Comparison of ENCODE assay signal across 25 cellular contexts in the genomic region with DNA sequence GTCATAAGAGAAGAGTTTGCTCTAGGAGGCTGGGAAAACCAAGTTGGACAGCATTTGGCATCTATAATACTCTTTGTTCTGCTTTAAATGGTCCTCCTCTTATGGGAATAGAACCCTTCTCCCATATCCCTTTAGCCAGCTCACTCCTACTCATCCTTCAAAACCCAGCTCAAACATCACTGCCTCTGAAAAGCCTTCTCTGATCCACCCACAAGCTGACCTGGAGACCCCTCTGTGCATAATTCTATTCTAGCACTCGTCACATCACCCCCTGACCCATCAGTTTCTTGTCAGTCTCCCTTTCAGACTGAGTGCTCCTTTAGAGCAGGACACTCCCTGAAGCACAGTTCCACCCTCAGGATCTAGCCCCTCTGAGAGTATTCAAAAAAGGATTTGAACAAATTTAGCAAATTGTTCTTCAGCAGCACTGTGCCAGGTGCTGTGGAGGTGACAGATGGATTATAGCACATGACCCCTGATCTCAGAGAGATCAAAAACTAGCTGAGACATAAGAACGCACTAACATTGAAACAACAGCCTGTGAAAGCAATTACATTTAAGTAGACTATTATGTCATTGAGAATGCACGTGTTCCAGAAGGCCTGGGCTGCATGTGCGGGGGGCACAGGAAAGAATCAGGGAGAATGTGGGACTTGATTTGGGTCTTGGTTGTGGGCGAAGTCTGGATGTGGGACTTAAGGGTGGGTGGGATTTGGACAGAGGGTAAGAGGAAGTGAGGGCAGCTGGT. TPM values are rescaled to one million over a fixed set of nuclear protein-coding genes. Genes with fewer than 3 reads are reported as not detected.
DNase-seq lines count a peak whose midpoint lies in the region; ATAC-seq and TF ChIP-seq lines count a peak whose summit lies in the region.
"Had no signal": no experiment of that assay in that cellular context is flagged by ENCODE, and none has a peak within 500 bp of the region (broad histone marks: within the 10 kb centered on the region; RNA-seq: fewer than 3 reads in every experiment).

No MANE protein-coding gene starts in this region.

- ATAC-seq in HG03159 (IDR thresholded peaks at IDR 0.05; ENCODE audit: unreplicated experiment) = no peak
- ATAC-seq: activated naive CD4-positive, alpha-beta T cell treated with anti-CD3 and anti-CD28 coated beads, Interleukin-2, amount 50 U/mL, for 72 hours; heart left ventricle; PC-3; Right ventricle myocardium inferior had no signal

- no peak overlapping the region for H3K27ac Mint-ChIP-seq in endodermal cell
- H3K27ac Mint-ChIP-seq: activated B cell treated with CpG ODN at 0.5 μM for 24 hours; activated naive CD4-positive, alpha-beta T cell treated with anti-CD3 and anti-CD28 coated beads, Interleukin-2, amount 50 U/mL, for 72 hours; B cell had no signal

- peaks cover 13% of the 10 kb centered on the region for H3K9me3 Mint-ChIP-seq in endodermal cell

- WGBS in endodermal cell (ENCODE audit: insufficient coverage in 1 of 2, insufficient read length in 1 of 2), 2 experiments = 61 to 84% methylated on average over 3 to 4 of the region's 5 CpGs

- no peak for TF ChIP-seq CTCF in endodermal cell (conservative IDR thresholded peaks at IDR 0.05)

- H3K9ac ChIP-seq in endodermal cell (ENCODE audit: extremely low read depth, low read length, poor library complexity, severe bottlenecking) = no peak overlapping the region
- H3K9ac ChIP-seq: KMS-11 had no signal

- peaks cover 5% of the 10 kb centered on the region for H3K4me1 Mint-ChIP-seq in endodermal cell

- H3K27me3 ChIP-seq in endodermal cell (ENCODE audit: control insufficient read depth, insufficient read depth, low read length, poor library complexity, severe bottlenecking) = no peaks in the 10 kb centered on the region
- H3K27me3 ChIP-seq: dorsolateral prefrontal cortex, upper lobe of left lung had no signal

- H3K4me3 Mint-ChIP-seq in endodermal cell = no peak overlapping the region
- H3K4me3 Mint-ChIP-seq: activated B cell treated with CpG ODN at 0.5 μM for 24 hours, B cell had no signal

- H3K4me3 ChIP-seq in endodermal cell (ENCODE audit: low read length) = no peak overlapping the region
- H3K4me3 ChIP-seq: dorsolateral prefrontal cortex, heart left ventricle, skin epidermis, upper lobe of left lung had no signal

- no peaks in the 10 kb centered on the region for H3K36me3 Mint-ChIP-seq in endodermal cell (ENCODE audit: low read depth)
- H3K36me3 Mint-ChIP-seq: activated naive CD4-positive, alpha-beta T cell treated with anti-CD3 and anti-CD28 coated beads, Interleukin-2, amount 50 U/mL, for 72 hours had no signal

- no peaks in the 10 kb centered on the region for H3K4me1 ChIP-seq in endodermal cell (ENCODE audit: control insufficient read depth, insufficient read depth, low read length)

- no peaks in the 10 kb centered on the region for H3K36me3 ChIP-seq in endodermal cell (ENCODE audit: control insufficient read depth, insufficient read depth, low read length)
- H3K36me3 ChIP-seq: heart left ventricle, upper lobe of left lung had no signal

- H3K27ac ChIP-seq in endodermal cell (ENCODE audit: low read depth, low read length) = peak overlapping the region; percentile 44
- H3K27ac ChIP-seq: dorsolateral prefrontal cortex, heart left ventricle, KMS-11, skin epidermis, upper lobe of left lung had no signal

- peaks cover 33% of the 10 kb centered on the region for H3K27me3 Mint-ChIP-seq in endodermal cell (ENCODE audit: insufficient read depth)

- DNase-seq in COR-L47 (lab: John Stamatoyannopoulos, UW) (peak; percentile 9), NCI-H1436 (lab: John Stamatoyannopoulos, UW) (peak; percentile 81), NCI-H524 (lab: John Stamatoyannopoulos, UW) (peak; percentile 94 to 98), endodermal cell (peak; percentile 26), DMS79 (lab: John Stamatoyannopoulos, UW) (no peak), dermis blood vessel endothelial cell (no peak), cortex of kidney (lab: John Stamatoyannopoulos, UW) (no peak)
- DNase-seq: activated B cell treated with CpG ODN at 0.5 μM for 24 hours; aorta; caudate nucleus; DMS79 treated with DMSO at 0.1 percent for 48 hours; dorsolateral prefrontal cortex; GOT3; heart left ventricle; NCI-H2107; PC-3; stimulated activated CD4-positive, alpha-beta T cell treated with anti-CD3 and anti-CD28 coated beads, Interleukin-1b, Interleukin-23, amount 100 ng/mL, for 48 hours; SW 1271; upper lobe of left lung had no signal

- H3K9me3 ChIP-seq in endodermal cell (ENCODE audit: control insufficient read depth, low read length) = peaks cover 8% of the 10 kb centered on the region

RNA-seq across cellular contexts. Expression of a gene that starts 43.6 kb away (rescaled TPM):
- 10 to 100 TPM; 43.9 to 49.2 TPM for total RNA-seq in endodermal cell
- 40.1 TPM for polyA plus RNA-seq in endodermal cell (2013, experiment 1 of 2)
- polyA plus RNA-seq in endodermal cell (2013, experiment 2 of 2) = 41.1 TPM
- 25.4 and 25.9 TPM in 2 replicates for total RNA-seq in dermis blood vessel endothelial cell

Comparison
In these comparisons a context has a peak if more than half of its experiments do, and no peak if none do; other contexts are left out.
1. DNase-seq: peak in COR-L47 (single experiment), NCI-H1436 (single experiment), NCI-H524 (2 of 2) and endodermal cell (single experiment); none in DMS79 (single experiment), dermis blood vessel endothelial cell (single experiment) and cortex of kidney (single experiment).